24 cellular contexts compared by ENCODE assay signal in genomic region chr10:98461500-98461842, GRCh38. TPM values are rescaled to one million over a fixed set of nuclear protein-coding genes. Genes with fewer than 3 reads are reported as not detected.
A peak's percentile ranks its signal among the peaks of the same experiment; 100 is the strongest.
DNase-seq lines count a peak whose midpoint lies in the region; ATAC-seq, FAIRE-seq and TF ChIP-seq lines count a peak whose summit lies in the region.
"Had no signal": no experiment of that assay in that cellular context is flagged by ENCODE, and none has a peak within 500 bp of the region (broad histone marks: within the 10 kb centered on the region; RNA-seq: fewer than 3 reads in every experiment).

No MANE protein-coding gene starts in this region.

- peak overlapping the region; percentile 48 for H3K27ac Mint-ChIP-seq in mesothelial cell of epicardium
- H3K27ac Mint-ChIP-seq: dendritic cell treated with granulocyte-macrophage colony-stimulating factor and Interleukin-4, amounts not matched to agents 40 ng/mL and 50 ng/mL, for 4 days had no signal

- no peaks in the 10 kb centered on the region for H4K20me1 ChIP-seq in mammary epithelial cell (ENCODE audit: insufficient read depth, low read length)
- H4K20me1 ChIP-seq in K562 (replicated peaks; ENCODE audit: control insufficient read depth, insufficient read depth, low read length): no peaks in the 10 kb centered on the region
- H4K20me1 ChIP-seq: BLaER1 treated with 17β-estradiol and CSF1 and Interleukin-3, amounts not matched to agents 10 nM and 100 nM had no signal

- H3K4me3 ChIP-seq in breast epithelium: no peak overlapping the region
- H3K4me3 ChIP-seq in mammary epithelial cell (replicated peaks in 1 of 3; ENCODE audit: insufficient read depth in 1 of 3, low read depth in 2 of 3, low read length in 3 of 3): no peak overlapping the region
- no peak overlapping the region for H3K4me3 ChIP-seq in K562
- H3K4me3 ChIP-seq in tibial artery: no peak overlapping the region
- H3K4me3 ChIP-seq in gastrocnemius medialis: no peak overlapping the region
- H3K4me3 ChIP-seq: BLaER1 treated with 17β-estradiol and CSF1 and Interleukin-3, amounts not matched to agents 10 nM and 100 nM; right lobe of liver; upper lobe of left lung had no signal

- DNase-seq in breast epithelium (ENCODE audit: low spot score in 2 of 2): no peak
- DNase-seq in mammary epithelial cell: no peak
- no peak for DNase-seq in K562 (ENCODE audit: extremely low read depth in 1 of 4, low spot score in 3 of 4)
- DNase-seq in mesothelial cell of epicardium (ENCODE audit: low spot score in 2 of 2, unreplicated experiment in 2 of 2): no peak
- no peak for DNase-seq in tibial artery
- DNase-seq in activated CD4-positive, alpha-beta T cell treated with anti-CD3 and anti-CD28 coated beads for 48 hours: no peak
- DNase-seq in cortex of kidney (lab: John Stamatoyannopoulos, UW): no peak
- DNase-seq in gastrocnemius medialis: no peak
- DNase-seq: 8988T; activated CD4-positive, alpha-beta T cell treated with anti-CD3 and anti-CD28 coated beads, Interleukin-2, amount 50 U/mL, for 48 hours; activated naive CD4-positive, alpha-beta T cell treated with Interleukin-2 at 50 U/mL for 16 hours; activated T-cell treated with anti-CD3 and anti-CD28 coated beads for 4 hours; GDM1; H7; Kasumi-1; NCI-H1105; NCI-H524 treated with DMSO at 0.1 percent for 48 hours; stimulated activated naive CD4-positive, alpha-beta T cell treated with Interleukin-2 at 50 U/mL for 16 hours; WERI-Rb-1 had no signal

- TF ChIP-seq RAD21 in K562 (CRISPR knock-in tag; conservative IDR thresholded peaks at IDR 0.05 in 1 of 2, IDR thresholded peaks at IDR 0.05 in 1 of 2): no peak

- TF ChIP-seq POLR2A in breast epithelium (IDR thresholded peaks at IDR 0.05): no peak
- TF ChIP-seq POLR2A in K562 (conservative IDR thresholded peaks at IDR 0.05): no peak
- no peak for TF ChIP-seq POLR2A in gastrocnemius medialis (IDR thresholded peaks at IDR 0.05)

- FAIRE-seq in K562 (lab: Jason Lieb, UNC): no peak
- FAIRE-seq: GM19239 had no signal

- H3K4me3 Mint-ChIP-seq in mesothelial cell of epicardium: no peak overlapping the region
- H3K4me3 Mint-ChIP-seq: dendritic cell treated with granulocyte-macrophage colony-stimulating factor and Interleukin-4, amounts not matched to agents 40 ng/mL and 50 ng/mL, for 4 days had no signal

- no peaks in the 10 kb centered on the region for H3K36me3 Mint-ChIP-seq in mesothelial cell of epicardium

- H3K27me3 ChIP-seq in breast epithelium: no peaks in the 10 kb centered on the region
- no peaks in the 10 kb centered on the region for H3K27me3 ChIP-seq in mammary epithelial cell (ENCODE audit: insufficient read depth, low read length)
- no peaks in the 10 kb centered on the region for H3K27me3 ChIP-seq in K562 (ENCODE audit: control insufficient read depth in 2 of 2, insufficient read depth in 2 of 2, low read length in 2 of 2)
- H3K27me3 ChIP-seq in tibial artery: no peaks in the 10 kb centered on the region
- H3K27me3 ChIP-seq in gastrocnemius medialis: peaks cover 0 to 4% (median 0%) of the 10 kb centered on the region in 3 donors
- H3K27me3 ChIP-seq: BLaER1 treated with 17β-estradiol and CSF1 and Interleukin-3, amounts not matched to agents 10 nM and 100 nM; right lobe of liver; upper lobe of left lung had no signal

- intact Hi-C loops in breast epithelium (cut with DNase I; ENCODE audit: low total_unique reads): no loop called here
- intact Hi-C loops in mammary epithelial cell (cut with micrococcal nuclease): loop anchor here (2.0 to 10.0 kb wide), 3 partner anchors 15 to 547 kb away; partner anchors contain the start of gene HPS1
- intact Hi-C loops in K562 (cut with micrococcal nuclease): loop anchor here (10.0 kb wide), 2 partner anchors 283 to 453 kb away; no protein-coding TSS in a partner anchor
- intact Hi-C loops in tibial artery (cut with DNase I; ENCODE audit: low total_unique reads): loop anchor here (10.0 kb wide), 1 partner anchor 203 kb away; no protein-coding TSS in a partner anchor
- intact Hi-C loops in gastrocnemius medialis (cut with DNase I; ENCODE audit: low total_unique reads): no loop called here

- CTCF ChIA-PET in mammary epithelial cell (lab: Charles Lee; ENCODE audit: low non-redundant PET) (no interaction called here), K562 (lab: Yijun Ruan, JAX; ENCODE audit: low intra/inter-chr PET ratio) (no interaction called here)

- 100% methylated on average over 3 of the region's 3 CpGs for WGBS in mammary epithelial cell (ENCODE audit: low coverage, missing lambda C conversion rate)
- 6% methylated on average over 3 of the region's 3 CpGs for WGBS in K562 (ENCODE audit: insufficient coverage, low coverage, missing lambda C conversion rate)

- H3K36me3 ChIP-seq in breast epithelium: no peaks in the 10 kb centered on the region
- H3K36me3 ChIP-seq in mammary epithelial cell (ENCODE audit: insufficient read depth, low read length): no peaks in the 10 kb centered on the region
- no peaks in the 10 kb centered on the region for H3K36me3 ChIP-seq in K562 (ENCODE audit: control insufficient read depth, insufficient read depth, low read length)
- no peaks in the 10 kb centered on the region for H3K36me3 ChIP-seq in tibial artery
- H3K36me3 ChIP-seq in gastrocnemius medialis: no peaks in the 10 kb centered on the region
- H3K36me3 ChIP-seq: BLaER1 treated with 17β-estradiol and CSF1 and Interleukin-3, amounts not matched to agents 10 nM and 100 nM; right lobe of liver; upper lobe of left lung; WERI-Rb-1 had no signal

- H3K27ac ChIP-seq in breast epithelium (peak overlapping the region; percentile 1 to 2), mammary epithelial cell (ENCODE audit: insufficient read depth, low read depth, low read length) (no peak overlapping the region), K562 (ENCODE audit: extremely low read depth, low read depth, low read length) (peak overlapping the region; percentile 95), tibial artery (peak overlapping the region; percentile 52 to 61), gastrocnemius medialis (no peak overlapping the region)
- H3K27ac ChIP-seq: WERI-Rb-1 had no signal

- H3K9me3 Mint-ChIP-seq in mesothelial cell of epicardium: no peaks in the 10 kb centered on the region
- H3K9me3 Mint-ChIP-seq: dendritic cell treated with granulocyte-macrophage colony-stimulating factor and Interleukin-4, amounts not matched to agents 40 ng/mL and 50 ng/mL, for 4 days had no signal

- in situ Hi-C loops in mammary epithelial cell (cut with MboI; ENCODE audit: low sequenced_read_pairs in 2 of 2) (loop anchor here (10.0 to 25.0 kb wide), 2 partner anchors 776 to 783 kb away; partner anchors contain the start of gene HPSE2 (in 1 of the 2)), K562 (cut with MboI) (loop anchor here (10.0 kb wide), 1 partner anchor 583 kb away; no protein-coding TSS in a partner anchor), gastrocnemius medialis (cut with MboI; ENCODE audit: low sequenced_read_pairs in 4 of 4) (loop anchor here in 1 of 4 donors (10.0 kb wide), 1 partner anchor 783 kb away; no protein-coding TSS in a partner anchor)

- H3K79me2 ChIP-seq in mammary epithelial cell (ENCODE audit: insufficient read depth, low read length) (no peaks in the 10 kb centered on the region), K562 (ENCODE audit: control insufficient read depth, insufficient read depth, low read length) (no peaks in the 10 kb centered on the region)

- no peak for TF ChIP-seq CTCF in breast epithelium (IDR thresholded peaks at IDR 0.05)
- TF ChIP-seq CTCF in mammary epithelial cell (conservative IDR thresholded peaks at IDR 0.05 in 1 of 2, IDR thresholded peaks at IDR 0.05 in 1 of 2; ENCODE audit: extremely low read depth in 1 of 2, insufficient read depth in 1 of 2, low read depth in 1 of 2, low read length in 2 of 2): no peak
- TF ChIP-seq CTCF in K562 (IDR thresholded peaks at IDR 0.05 in 2 of 3, conservative IDR thresholded peaks at IDR 0.05 in 1 of 3; ENCODE audit: insufficient read depth in 2 of 3, low read depth in 1 of 3, low read length in 3 of 3): no peak
- TF ChIP-seq CTCF in mesothelial cell of epicardium (IDR thresholded peaks at IDR 0.05; ENCODE audit: unreplicated experiment): no peak
- no peak for TF ChIP-seq CTCF in tibial artery (IDR thresholded peaks at IDR 0.05)
- no peak for TF ChIP-seq CTCF in gastrocnemius medialis (IDR thresholded peaks at IDR 0.05 in 4 of 5, conservative IDR thresholded peaks at IDR 0.05 in 1 of 5)

- no peak for TF ChIP-seq EP300 in K562 (IDR thresholded peaks at IDR 0.05; ENCODE audit: low read length)

- POLR2A ChIA-PET in K562 (lab: Yijun Ruan, JAX): interaction anchor here (0.6 to 1.0 kb wide), 3 partner anchors 15 to 958 kb away, joined by 3 read pairs; partner anchors contain the start of gene HPS1

- H3K4me2 ChIP-seq in mammary epithelial cell (ENCODE audit: insufficient read depth, low read depth, low read length): no peak overlapping the region
- H3K4me2 ChIP-seq in K562 (ENCODE audit: insufficient read depth, low read length): peak overlapping the region; percentile 49

- dilution Hi-C loops in mammary epithelial cell (cut with HindIII; ENCODE audit: low sequenced_read_pairs): no loop called here

- H2AFZ ChIP-seq in mammary epithelial cell (ENCODE audit: low read depth, low read length): no peak overlapping the region
- H2AFZ ChIP-seq in K562 (ENCODE audit: low read depth, low read length): peak overlapping the region; percentile 8; the same call in 1 of the 2 replicates

- H3K4me1 Mint-ChIP-seq in mesothelial cell of epicardium: peaks cover 33% of the 10 kb centered on the region

- H3K9me1 ChIP-seq in K562 (ENCODE audit: control insufficient read depth, insufficient read depth, low read length): no peaks in the 10 kb centered on the region

- H3K9ac ChIP-seq in mammary epithelial cell (ENCODE audit: insufficient read depth, low read length): no peak overlapping the region
- peak overlapping the region in 1 of 2 experiments; percentile 63; a peak in 2 of 4 replicates for H3K9ac ChIP-seq in K562 (ENCODE audit: insufficient read depth in 1 of 2, low read depth in 2 of 2, low read length in 2 of 2)
- H3K9ac ChIP-seq: BLaER1 treated with 17β-estradiol and CSF1 and Interleukin-3, amounts not matched to agents 10 nM and 100 nM had no signal

- peaks cover 6% of the 10 kb centered on the region for H3K27me3 Mint-ChIP-seq in mesothelial cell of epicardium (ENCODE audit: low read depth)

- ATAC-seq in K562 (no peak), gastrocnemius medialis (no peak)

- H3K9me3 ChIP-seq in breast epithelium (no peaks in the 10 kb centered on the region), mammary epithelial cell (replicated peaks; ENCODE audit: insufficient read depth, low read length) (no peaks in the 10 kb centered on the region), K562 (replicated peaks; ENCODE audit: control insufficient read depth, insufficient read depth, low read depth, low read length) (no peaks in the 10 kb centered on the region), tibial artery (no peaks in the 10 kb centered on the region), gastrocnemius medialis (no peaks in the 10 kb centered on the region)
- H3K9me3 ChIP-seq: BLaER1 treated with 17β-estradiol and CSF1 and Interleukin-3, amounts not matched to agents 10 nM and 100 nM; right lobe of liver; upper lobe of left lung had no signal

- BruUV-seq in mammary epithelial cell (replicated peaks; lab: Mats Ljungman, UMichigan) (no TSS peak), K562 (replicated peaks; lab: Mats Ljungman, UMichigan) (no TSS peak)

- H3K4me1 ChIP-seq in breast epithelium (no peaks in the 10 kb centered on the region), mammary epithelial cell (ENCODE audit: insufficient read depth, low read length) (peaks cover 19% of the 10 kb centered on the region), K562 (replicated peaks in 1 of 2; ENCODE audit: control insufficient read depth in 2 of 2, insufficient read depth in 2 of 2, low read length in 2 of 2) (peaks cover 47 to 76% of the 10 kb centered on the region in 2 experiments), tibial artery (peaks cover 0 to 12% (median 2%) of the 10 kb centered on the region in 4 donors), gastrocnemius medialis (peaks cover 0 to 6% of the 10 kb centered on the region in 2 donors)
- H3K4me1 ChIP-seq: right lobe of liver had no signal

RNA-seq across cellular contexts. Expression of gene HPS1, which starts 14.7 kb away (rescaled TPM):
- 10 to 100 TPM; 48.2 to 62.3 (median 61.8) TPM for total RNA-seq in breast epithelium
- total RNA-seq in mammary epithelial cell: 10 to 100 TPM; 37.3 to 54.6 TPM
- 44.5 TPM for polyA plus RNA-seq in mammary epithelial cell
- polyA minus RNA-seq in mammary epithelial cell: 51.3 TPM
- total RNA-seq in K562 (2011; cell fraction: chromatin; rRNA removed; ENCODE audit: low replicate concordance): 66.7 and 154 TPM in 2 replicates
- 80.3 and 92.9 TPM in 2 replicates for total RNA-seq in K562 (2011; cell fraction: nucleolus; rRNA removed)
- total RNA-seq in K562 (2011; cell fraction: nucleoplasm; rRNA removed): 62.7 and 73.1 TPM in 2 replicates
- 26.3 and 37.1 TPM in 2 replicates for total RNA-seq in K562 (2014; rRNA removed)
- 16.2 and 18.7 TPM in 2 replicates for total RNA-seq in K562 (2014; rRNA removed; fragmentation: Illumina TruSeq; extraction: Trizol)
- total RNA-seq in K562 (2015; rRNA removed; fragmentation: Illumina TruSeq; extraction: Trizol): 20.8 and 23.2 TPM in 2 replicates
- total RNA-seq in K562 (2021): 43.6 and 45.3 TPM in 2 replicates
- 36.1 and 53.7 TPM in 2 replicates for polyA plus RNA-seq in K562 (2011; rRNA removed)
- polyA plus RNA-seq in K562 (2011; cell fraction: cytosol; rRNA removed): 29.6 and 48.7 TPM in 2 replicates
- 137 and 184 TPM in 2 replicates for polyA plus RNA-seq in K562 (2011; cell fraction: nucleus; rRNA removed)
- 46.1 and 96.9 TPM in 2 replicates for polyA plus RNA-seq in K562 (2012)
- polyA plus RNA-seq in K562 (2014; fragmentation: Illumina TruSeq; extraction: Trizol): 31.0 and 35.2 TPM in 2 replicates
- 10 to 100 TPM; 18.1 to 23.7 TPM for polyA plus RNA-seq in K562 (2014; fragmentation: Nextera tagmentation; extraction: Ambion mirVana)
- polyA plus RNA-seq in K562 (2014; rRNA removed): 34.4 and 38.4 TPM in 2 replicates
- polyA minus RNA-seq in K562 (2011; rRNA and poly(A)+ RNA removed): 20.8 and 27.8 TPM in 2 replicates
- 24.5 and 27.4 TPM in 2 replicates for polyA minus RNA-seq in K562 (2011; cell fraction: cytosol; rRNA and poly(A)+ RNA removed)
- 43.5 and 44.1 TPM in 2 replicates for polyA minus RNA-seq in K562 (2011; cell fraction: nucleus; rRNA and poly(A)+ RNA removed)
- total RNA-seq in mesothelial cell of epicardium: 47.0 to 52.8 TPM (median 51.7 TPM) in 3 replicates
- 10 to 100 TPM; 10.6 to 26.0 (median 18.3) TPM for total RNA-seq in gastrocnemius medialis

RNA-seq across cellular contexts. Expression of gene PYROXD2, which starts 46.5 kb away (rescaled TPM):
- total RNA-seq in breast epithelium (10 to 100 TPM; 13.2 to 20.0 (median 17.4) TPM), mammary epithelial cell (10 to 100 TPM in 1 of 2 donors, 1 to 10 TPM in 1; 8.3 to 10.2 TPM), K562 (2014; rRNA removed) (0.14 TPM in 1 of 2 replicates, not detected in the other), K562 (2014; rRNA removed; fragmentation: Illumina TruSeq; extraction: Trizol) (0.15 TPM in 1 of 2 replicates, not detected in the other), K562 (2015; rRNA removed; fragmentation: Illumina TruSeq; extraction: Trizol) (0.83 TPM in 1 of 2 replicates, not detected in the other), K562 (2021) (0.58 and 1.0 TPM in 2 replicates), mesothelial cell of epicardium (31.1 to 34.4 TPM (median 31.9 TPM) in 3 replicates), gastrocnemius medialis (1 to 10 TPM in 2 of 4 donors, under 1 TPM in 2; 0.22 to 7.8 (median 1.3) TPM)
- polyA plus RNA-seq in mammary epithelial cell (11.0 TPM), K562 (2011; rRNA removed) (1.4 and 2.1 TPM in 2 replicates), K562 (2014; fragmentation: Illumina TruSeq; extraction: Trizol) (0.36 TPM in 1 of 2 replicates, not detected in the other), K562 (2014; fragmentation: Nextera tagmentation; extraction: Ambion mirVana) (under 1 TPM; 0.56 to 0.67 TPM), K562 (2014; rRNA removed) (0.09 and 0.64 TPM in 2 replicates)
- polyA minus RNA-seq in mammary epithelial cell: 1.4 TPM
- total RNA-seq in K562 (2011; cell fraction: chromatin; rRNA removed; ENCODE audit: low replicate concordance): 1.5 and 7.7 TPM in 2 replicates
- total RNA-seq in K562 (2011; cell fraction: nucleolus; rRNA removed): 2.0 and 2.7 TPM in 2 replicates
- 2.6 and 4.7 TPM in 2 replicates for total RNA-seq in K562 (2011; cell fraction: nucleoplasm; rRNA removed)
- polyA plus RNA-seq in K562 (2011; cell fraction: cytosol; rRNA removed): 0.25 and 0.54 TPM in 2 replicates
- 7.7 and 14.3 TPM in 2 replicates for polyA plus RNA-seq in K562 (2011; cell fraction: nucleus; rRNA removed)
- polyA plus RNA-seq in K562 (2012): 1.0 and 2.6 TPM in 2 replicates
- 0.49 and 0.87 TPM in 2 replicates for polyA minus RNA-seq in K562 (2011; rRNA and poly(A)+ RNA removed)
- not detected in 2 replicates for polyA minus RNA-seq in K562 (2011; cell fraction: cytosol; rRNA and poly(A)+ RNA removed)
- polyA minus RNA-seq in K562 (2011; cell fraction: nucleus; rRNA and poly(A)+ RNA removed): 0.94 and 1.1 TPM in 2 replicates

Comparison
In these comparisons a context has a peak if more than half of its experiments do, and no peak if none do; other contexts are left out.
1. H3K27ac ChIP-seq: peak in breast epithelium (2 of 2), K562 (single experiment) and tibial artery (2 of 2); none in mammary epithelial cell (single experiment) and gastrocnemius medialis (0 of 4).
2. intact Hi-C loops: an anchor here in mammary epithelial cell (2.0 to 10.0 kb wide), K562 (10.0 kb wide) and tibial artery (10.0 kb wide); none called in breast epithelium and gastrocnemius medialis.